Comparison of ENCODE assay signal across 23 cellular contexts in the genomic region with DNA sequence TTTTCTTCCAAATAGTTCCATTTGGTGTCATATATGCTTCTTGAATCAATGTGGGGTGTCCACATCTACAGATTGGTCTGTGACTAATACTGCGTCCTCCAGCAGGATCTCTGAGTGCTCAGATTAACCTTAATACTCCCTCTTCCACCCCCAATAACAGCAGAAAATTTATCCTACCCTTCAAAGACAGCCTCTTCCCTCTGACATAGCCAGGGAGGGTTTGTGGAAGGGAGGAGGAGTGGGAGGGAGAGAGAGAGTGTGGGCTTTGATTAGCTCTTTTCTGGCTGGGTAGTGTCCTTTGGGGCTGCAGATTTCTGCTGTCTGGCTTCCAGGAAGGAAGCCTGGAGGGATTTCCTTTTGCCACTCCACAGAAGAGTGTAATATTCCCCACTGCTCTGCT.
DNase-seq lines count a peak whose midpoint lies in the region; ATAC-seq and TF ChIP-seq lines count a peak whose summit lies in the region.
"Had no signal": no experiment of that assay in that cellular context is flagged by ENCODE, and none has a peak within 500 bp of the region (broad histone marks: within the 10 kb centered on the region; RNA-seq: fewer than 3 reads in every experiment).

No MANE protein-coding gene starts in this region.

- no peak overlapping the region for H3K9ac ChIP-seq in mammary epithelial cell (ENCODE audit: insufficient read depth, low read length)
- H3K9ac ChIP-seq: GM23248 had no signal

- no peak for ATAC-seq in GM18520 (IDR thresholded peaks at IDR 0.05; ENCODE audit: unreplicated experiment)
- ATAC-seq: K562 had no signal

- H2AFZ ChIP-seq in OCI-LY7 (ENCODE audit: low read length) (no peak overlapping the region), mammary epithelial cell (ENCODE audit: low read depth, low read length) (no peak overlapping the region)
- H2AFZ ChIP-seq: GM23248 had no signal

- CTCF ChIA-PET in HEK293 (lab: Yijun Ruan, JAX) (no interaction called here), OCI-LY7 (lab: Charles Lee; ENCODE audit: unreplicated experiment) (no interaction called here), mammary epithelial cell (lab: Charles Lee; ENCODE audit: low non-redundant PET) (no interaction called here)

- H3K36me3 ChIP-seq in HEK293 (ENCODE audit: control insufficient read depth in 2 of 2, insufficient read depth in 1 of 2, low read length in 2 of 2), result no peaks in the 10 kb centered on the region
- H3K36me3 ChIP-seq in OCI-LY7 (ENCODE audit: insufficient read depth, low read length), result no peaks in the 10 kb centered on the region
- no peaks in the 10 kb centered on the region for H3K36me3 ChIP-seq in mammary epithelial cell (ENCODE audit: insufficient read depth, low read length)
- H3K36me3 ChIP-seq: BE2C had no signal

- H3K79me2 ChIP-seq in OCI-LY7 (ENCODE audit: insufficient read depth, low read depth, low read length), result no peaks in the 10 kb centered on the region
- H3K79me2 ChIP-seq in mammary epithelial cell (ENCODE audit: insufficient read depth, low read length), result no peaks in the 10 kb centered on the region

- H3K4me2 ChIP-seq in OCI-LY7 (ENCODE audit: low read length) (no peak overlapping the region), mammary epithelial cell (ENCODE audit: insufficient read depth, low read depth, low read length) (no peak overlapping the region)

- H3K27ac ChIP-seq in HEK293 (ENCODE audit: extremely low read depth, low read depth, low read length), result no peak overlapping the region
- H3K27ac ChIP-seq in OCI-LY7 (ENCODE audit: low read depth, low read length, poor library complexity, severe bottlenecking), result no peak overlapping the region
- H3K27ac ChIP-seq in mammary epithelial cell (ENCODE audit: insufficient read depth, low read depth, low read length), result no peak overlapping the region
- H3K27ac ChIP-seq: GM23248, HL-60 had no signal

- H3K9me3 ChIP-seq in HEK293 (ENCODE audit: control insufficient read depth, insufficient read depth, low read depth, low read length) (no peaks in the 10 kb centered on the region), OCI-LY7 (ENCODE audit: low read length) (no peaks in the 10 kb centered on the region), mammary epithelial cell (replicated peaks; ENCODE audit: insufficient read depth, low read length) (no peaks in the 10 kb centered on the region)
- H3K9me3 ChIP-seq: BE2C had no signal

- H3K4me1 ChIP-seq in HEK293 (ENCODE audit: control insufficient read depth, insufficient read depth, low read length), result no peaks in the 10 kb centered on the region
- H3K4me1 ChIP-seq in OCI-LY7 (ENCODE audit: insufficient read depth, low read length, poor library complexity, severe bottlenecking), result no peaks in the 10 kb centered on the region
- no peaks in the 10 kb centered on the region for H3K4me1 ChIP-seq in mammary epithelial cell (ENCODE audit: insufficient read depth, low read length)
- H3K4me1 ChIP-seq: BE2C had no signal

- DNase-seq in NCI-H82 treated with DMSO at 0.1 percent for 48 hours (lab: John Stamatoyannopoulos, UW; ENCODE audit: unreplicated experiment) (peak; percentile 19), left kidney (ENCODE audit: low read depth, low spot score) (peak; percentile 18), retina (peak; percentile 8), OCI-LY7 (ENCODE audit: low spot score) (no peak), mammary epithelial cell (no peak)
- no peak for DNase-seq in stimulated activated CD4-positive, alpha-beta T cell treated with anti-CD3 and anti-CD28 coated beads, Interleukin-4, amount 100 ng/mL, for 4 hours
- DNase-seq: ACHN; BE2C; C1 segment of cervical spinal cord; CD4-positive, CD25-positive, alpha-beta regulatory T cell; CD8-positive, alpha-beta memory T cell; COR-L47; DMS153; DMS79 treated with DMSO at 0.1 percent for 48 hours; GF-D8; GM23248; HCEC 1CT; HFFc6; IMR-90 had no signal

- POLR2A ChIA-PET in HEK293 (lab: Yijun Ruan, JAX), result no interaction called here
- POLR2A ChIA-PET in OCI-LY7 (lab: Charles Lee), result interaction anchor here (0.7 kb wide), 2 partner anchors 605 to 759 kb away, joined by 3 read pairs; no protein-coding TSS in a partner anchor

- in situ Hi-C loops in mammary epithelial cell (cut with MboI; ENCODE audit: low sequenced_read_pairs in 2 of 2), result no loop called here

- no peaks in the 10 kb centered on the region for H3K9me2 ChIP-seq in OCI-LY7 (ENCODE audit: insufficient read depth, low read length)

- H4K20me1 ChIP-seq in OCI-LY7 (ENCODE audit: insufficient read depth, low read length), result no peaks in the 10 kb centered on the region
- H4K20me1 ChIP-seq in mammary epithelial cell (ENCODE audit: insufficient read depth, low read length), result no peaks in the 10 kb centered on the region

- WGBS in mammary epithelial cell (ENCODE audit: low coverage, missing lambda C conversion rate), result 91% methylated on average over 1 of the region's 1 CpG

- TF ChIP-seq CTCF in HEK293 (tag by site-specific recombination; IDR thresholded peaks at IDR 0.05) (no peak), OCI-LY7 (conservative IDR thresholded peaks at IDR 0.05; ENCODE audit: low read length) (no peak), mammary epithelial cell (conservative IDR thresholded peaks at IDR 0.05 in 1 of 2, IDR thresholded peaks at IDR 0.05 in 1 of 2; ENCODE audit: extremely low read depth in 1 of 2, insufficient read depth in 1 of 2, low read depth in 1 of 2, low read length in 2 of 2) (no peak)

- intact Hi-C loops in OCI-LY7 (cut with micrococcal nuclease; ENCODE audit: unreplicated experiment) (no loop called here), mammary epithelial cell (cut with micrococcal nuclease) (no loop called here)

- no peak overlapping the region for H3K4me3 ChIP-seq in HEK293 (ENCODE audit: low read depth, low read length)
- H3K4me3 ChIP-seq in OCI-LY7 (ENCODE audit: low read depth, low read length, poor library complexity, severe bottlenecking), result no peak overlapping the region
- H3K4me3 ChIP-seq in mammary epithelial cell (replicated peaks in 1 of 3; ENCODE audit: insufficient read depth in 1 of 3, low read depth in 2 of 3, low read length in 3 of 3), result no peak overlapping the region
- H3K4me3 ChIP-seq: GM23248, K562 had no signal

- dilution Hi-C loops in mammary epithelial cell (cut with HindIII; ENCODE audit: low sequenced_read_pairs), result no loop called here

- no peaks in the 10 kb centered on the region for H3K27me3 ChIP-seq in mammary epithelial cell (ENCODE audit: insufficient read depth, low read length)

- BruUV-seq in OCI-LY7 (replicated peaks; lab: Mats Ljungman, UMichigan), result no TSS peak
- no TSS peak for BruUV-seq in mammary epithelial cell (replicated peaks; lab: Mats Ljungman, UMichigan)

TF ChIP-seq in HEK293, 187 proteins besides CTCF, POLR2A, EP300 and RAD21:
- no peak for TF ChIP-seq ZNF404 (tag by site-specific recombination; IDR thresholded peaks at IDR 0.05)
- TF ChIP-seq SP7 (tag by site-specific recombination; IDR thresholded peaks at IDR 0.05), result no peak
- peak; percentile 48; the same call in 1 of the 2 replicates for TF ChIP-seq EGR2 (tag by site-specific recombination; IDR thresholded peaks at IDR 0.05; ENCODE audit: low read depth)

Comparison
In these comparisons a context has a peak if more than half of its experiments do, and no peak if none do; other contexts are left out.
1. DNase-seq: peak in NCI-H82 treated with DMSO at 0.1 percent for 48 hours (single experiment), left kidney (single experiment) and retina (single experiment); none in stimulated activated CD4-positive, alpha-beta T cell treated with anti-CD3 and anti-CD28 coated beads, Interleukin-4, amount 100 ng/mL, for 4 hours (0 of 2), OCI-LY7 (single experiment) and mammary epithelial cell (single experiment).